20 cellular contexts compared by ENCODE assay signal in the genomic region with DNA sequence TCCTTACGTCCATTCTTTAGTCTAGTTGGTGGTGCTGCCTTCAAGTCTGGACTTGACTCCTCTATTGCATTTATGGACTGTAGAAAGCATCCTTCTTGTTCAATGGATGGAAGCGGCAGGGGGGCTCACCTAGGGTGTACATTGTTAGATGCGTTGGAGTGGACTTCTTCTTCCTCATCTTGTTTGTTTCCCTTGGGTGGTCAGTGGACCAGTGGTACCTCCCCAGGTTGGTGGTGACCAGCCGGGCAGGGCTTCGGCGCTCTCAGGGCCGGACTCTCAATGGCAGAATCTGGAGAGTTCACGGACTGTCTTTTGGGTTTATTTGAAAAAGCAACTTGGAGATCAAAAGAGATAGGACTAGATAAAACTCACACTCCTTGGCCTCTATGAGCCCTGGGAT. TPM values are rescaled to one million over a fixed set of nuclear protein-coding genes. Genes with fewer than 3 reads are reported as not detected.
"Had no signal": no experiment of that assay in that cellular context is flagged by ENCODE, and none has a peak within 500 bp of the region (broad histone marks: within the 10 kb centered on the region; RNA-seq: fewer than 3 reads in every experiment).

No MANE protein-coding gene starts in this region.

- FAIRE-seq: kidney, pancreas had no signal

- DNase-seq: activated CD4-positive, alpha-beta T cell treated with anti-CD3 and anti-CD28 coated beads for 1 hour; activated CD4-positive, alpha-beta T cell treated with anti-CD3 and anti-CD28 coated beads, Interleukin-2, amount 50 U/mL, for 48 hours; activated naive CD4-positive, alpha-beta T cell treated with Interleukin-2 at 50 U/mL for 16 hours; aorta; erythroblast; hippocampal formation; kidney; left lung; pancreas; stimulated activated CD4-positive, alpha-beta T cell treated with anti-CD3 and anti-CD28 coated beads, Interleukin-15, amount 100 ng/mL, for 24 hours; stimulated activated CD4-positive, alpha-beta T cell treated with anti-CD3 and anti-CD28 coated beads, Interleukin-4, amount 100 ng/mL, for 1 hour; stimulated activated naive B cell treated with anti-CD40 and anti-IgM and Interleukin-4, amounts not matched to agents 10 μg/mL and 1 μg/mL and 100 μg/mL, for 72 hours had no signal

- H3K9ac ChIP-seq: neural progenitor cell had no signal

- ATAC-seq: activated T-helper 17 cell treated with anti-CD3 and anti-CD28 coated beads, Interleukin-2, amount 50 U/mL, for 72 hours; gastrocnemius medialis; left lung; pancreas; stimulated activated naive B cell treated with anti-CD40 and anti-IgM and Interleukin-4, amounts not matched to agents 10 μg/mL and 1 μg/mL and 100 μg/mL, for 72 hours had no signal

- H3K9me3 ChIP-seq: gastrocnemius medialis, pancreas, vagina had no signal

- H3K27ac Mint-ChIP-seq: activated T-helper 17 cell treated with anti-CD3 and anti-CD28 coated beads, Interleukin-2, amount 50 U/mL, for 72 hours; neural progenitor cell; stimulated activated naive B cell treated with anti-CD40 and anti-IgM and Interleukin-4, amounts not matched to agents 10 μg/mL and 1 μg/mL and 100 μg/mL, for 72 hours had no signal

- H3K36me3 ChIP-seq: breast epithelium, pancreas had no signal

- H3K4me1 Mint-ChIP-seq: activated T-helper 17 cell treated with anti-CD3 and anti-CD28 coated beads, Interleukin-2, amount 50 U/mL, for 72 hours; stimulated activated naive B cell treated with anti-CD40 and anti-IgM and Interleukin-4, amounts not matched to agents 10 μg/mL and 1 μg/mL and 100 μg/mL, for 72 hours had no signal

- H3K4me3 ChIP-seq: breast epithelium, gastrocnemius medialis, left lung, neural progenitor cell, pancreas, tibial nerve, vagina had no signal

- H3K27me3 ChIP-seq: breast epithelium, gastrocnemius medialis, left lung, neural progenitor cell, pancreas, tibial nerve, vagina had no signal

- H3K4me2 ChIP-seq: neural progenitor cell had no signal

- H3K4me1 ChIP-seq: breast epithelium, neural progenitor cell, pancreas, vagina had no signal

- H3K4me3 Mint-ChIP-seq: activated T-helper 17 cell treated with anti-CD3 and anti-CD28 coated beads, Interleukin-2, amount 50 U/mL, for 72 hours; neural progenitor cell; stimulated activated naive B cell treated with anti-CD40 and anti-IgM and Interleukin-4, amounts not matched to agents 10 μg/mL and 1 μg/mL and 100 μg/mL, for 72 hours had no signal

- H3K27ac ChIP-seq: breast epithelium, neural progenitor cell, pancreas, tibial nerve, vagina had no signal

RNA-seq across cellular contexts. Expression of gene BTBD16, which starts 6.2 kb away (rescaled TPM):
- total RNA-seq: activated T-helper 17 cell treated with anti-CD3 and anti-CD28 coated beads, Interleukin-2, amount 50 U/mL, for 72 hours; cerebellum; T-helper 1 cell treated with Interleukin-12 subunit alpha and Interleukin-12 subunit beta and Interleukin-4 antibody, amounts not matched to agents 30 ng/mL and 1 ng/mL, for 36 hours; vagina had no signal
